Comparison of ENCODE assay signal across 1 cellular context in the genomic region with DNA sequence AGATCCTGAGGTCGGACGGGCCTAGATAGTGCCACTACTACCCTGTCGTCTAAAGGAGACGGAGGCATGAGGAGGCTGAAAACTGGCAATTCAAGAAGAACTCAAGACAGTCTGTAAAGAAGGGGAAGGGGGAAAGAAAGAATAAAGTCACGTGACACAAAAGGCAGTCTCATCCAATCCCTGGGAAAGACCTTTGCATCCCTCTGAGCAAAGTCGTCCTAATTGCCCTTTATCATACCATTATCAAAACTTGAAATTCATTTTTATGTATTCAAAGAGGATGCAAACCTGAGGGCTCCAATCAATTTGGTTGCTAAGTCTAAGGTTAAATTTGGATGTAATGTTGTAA.
TF ChIP-seq lines count a peak whose summit lies in the region.

No MANE protein-coding gene starts in this region.

TF ChIP-seq in K562, 482 proteins besides CTCF, POLR2A, EP300 and RAD21 (continued from another document):
- TF ChIP-seq, protein P1, sequence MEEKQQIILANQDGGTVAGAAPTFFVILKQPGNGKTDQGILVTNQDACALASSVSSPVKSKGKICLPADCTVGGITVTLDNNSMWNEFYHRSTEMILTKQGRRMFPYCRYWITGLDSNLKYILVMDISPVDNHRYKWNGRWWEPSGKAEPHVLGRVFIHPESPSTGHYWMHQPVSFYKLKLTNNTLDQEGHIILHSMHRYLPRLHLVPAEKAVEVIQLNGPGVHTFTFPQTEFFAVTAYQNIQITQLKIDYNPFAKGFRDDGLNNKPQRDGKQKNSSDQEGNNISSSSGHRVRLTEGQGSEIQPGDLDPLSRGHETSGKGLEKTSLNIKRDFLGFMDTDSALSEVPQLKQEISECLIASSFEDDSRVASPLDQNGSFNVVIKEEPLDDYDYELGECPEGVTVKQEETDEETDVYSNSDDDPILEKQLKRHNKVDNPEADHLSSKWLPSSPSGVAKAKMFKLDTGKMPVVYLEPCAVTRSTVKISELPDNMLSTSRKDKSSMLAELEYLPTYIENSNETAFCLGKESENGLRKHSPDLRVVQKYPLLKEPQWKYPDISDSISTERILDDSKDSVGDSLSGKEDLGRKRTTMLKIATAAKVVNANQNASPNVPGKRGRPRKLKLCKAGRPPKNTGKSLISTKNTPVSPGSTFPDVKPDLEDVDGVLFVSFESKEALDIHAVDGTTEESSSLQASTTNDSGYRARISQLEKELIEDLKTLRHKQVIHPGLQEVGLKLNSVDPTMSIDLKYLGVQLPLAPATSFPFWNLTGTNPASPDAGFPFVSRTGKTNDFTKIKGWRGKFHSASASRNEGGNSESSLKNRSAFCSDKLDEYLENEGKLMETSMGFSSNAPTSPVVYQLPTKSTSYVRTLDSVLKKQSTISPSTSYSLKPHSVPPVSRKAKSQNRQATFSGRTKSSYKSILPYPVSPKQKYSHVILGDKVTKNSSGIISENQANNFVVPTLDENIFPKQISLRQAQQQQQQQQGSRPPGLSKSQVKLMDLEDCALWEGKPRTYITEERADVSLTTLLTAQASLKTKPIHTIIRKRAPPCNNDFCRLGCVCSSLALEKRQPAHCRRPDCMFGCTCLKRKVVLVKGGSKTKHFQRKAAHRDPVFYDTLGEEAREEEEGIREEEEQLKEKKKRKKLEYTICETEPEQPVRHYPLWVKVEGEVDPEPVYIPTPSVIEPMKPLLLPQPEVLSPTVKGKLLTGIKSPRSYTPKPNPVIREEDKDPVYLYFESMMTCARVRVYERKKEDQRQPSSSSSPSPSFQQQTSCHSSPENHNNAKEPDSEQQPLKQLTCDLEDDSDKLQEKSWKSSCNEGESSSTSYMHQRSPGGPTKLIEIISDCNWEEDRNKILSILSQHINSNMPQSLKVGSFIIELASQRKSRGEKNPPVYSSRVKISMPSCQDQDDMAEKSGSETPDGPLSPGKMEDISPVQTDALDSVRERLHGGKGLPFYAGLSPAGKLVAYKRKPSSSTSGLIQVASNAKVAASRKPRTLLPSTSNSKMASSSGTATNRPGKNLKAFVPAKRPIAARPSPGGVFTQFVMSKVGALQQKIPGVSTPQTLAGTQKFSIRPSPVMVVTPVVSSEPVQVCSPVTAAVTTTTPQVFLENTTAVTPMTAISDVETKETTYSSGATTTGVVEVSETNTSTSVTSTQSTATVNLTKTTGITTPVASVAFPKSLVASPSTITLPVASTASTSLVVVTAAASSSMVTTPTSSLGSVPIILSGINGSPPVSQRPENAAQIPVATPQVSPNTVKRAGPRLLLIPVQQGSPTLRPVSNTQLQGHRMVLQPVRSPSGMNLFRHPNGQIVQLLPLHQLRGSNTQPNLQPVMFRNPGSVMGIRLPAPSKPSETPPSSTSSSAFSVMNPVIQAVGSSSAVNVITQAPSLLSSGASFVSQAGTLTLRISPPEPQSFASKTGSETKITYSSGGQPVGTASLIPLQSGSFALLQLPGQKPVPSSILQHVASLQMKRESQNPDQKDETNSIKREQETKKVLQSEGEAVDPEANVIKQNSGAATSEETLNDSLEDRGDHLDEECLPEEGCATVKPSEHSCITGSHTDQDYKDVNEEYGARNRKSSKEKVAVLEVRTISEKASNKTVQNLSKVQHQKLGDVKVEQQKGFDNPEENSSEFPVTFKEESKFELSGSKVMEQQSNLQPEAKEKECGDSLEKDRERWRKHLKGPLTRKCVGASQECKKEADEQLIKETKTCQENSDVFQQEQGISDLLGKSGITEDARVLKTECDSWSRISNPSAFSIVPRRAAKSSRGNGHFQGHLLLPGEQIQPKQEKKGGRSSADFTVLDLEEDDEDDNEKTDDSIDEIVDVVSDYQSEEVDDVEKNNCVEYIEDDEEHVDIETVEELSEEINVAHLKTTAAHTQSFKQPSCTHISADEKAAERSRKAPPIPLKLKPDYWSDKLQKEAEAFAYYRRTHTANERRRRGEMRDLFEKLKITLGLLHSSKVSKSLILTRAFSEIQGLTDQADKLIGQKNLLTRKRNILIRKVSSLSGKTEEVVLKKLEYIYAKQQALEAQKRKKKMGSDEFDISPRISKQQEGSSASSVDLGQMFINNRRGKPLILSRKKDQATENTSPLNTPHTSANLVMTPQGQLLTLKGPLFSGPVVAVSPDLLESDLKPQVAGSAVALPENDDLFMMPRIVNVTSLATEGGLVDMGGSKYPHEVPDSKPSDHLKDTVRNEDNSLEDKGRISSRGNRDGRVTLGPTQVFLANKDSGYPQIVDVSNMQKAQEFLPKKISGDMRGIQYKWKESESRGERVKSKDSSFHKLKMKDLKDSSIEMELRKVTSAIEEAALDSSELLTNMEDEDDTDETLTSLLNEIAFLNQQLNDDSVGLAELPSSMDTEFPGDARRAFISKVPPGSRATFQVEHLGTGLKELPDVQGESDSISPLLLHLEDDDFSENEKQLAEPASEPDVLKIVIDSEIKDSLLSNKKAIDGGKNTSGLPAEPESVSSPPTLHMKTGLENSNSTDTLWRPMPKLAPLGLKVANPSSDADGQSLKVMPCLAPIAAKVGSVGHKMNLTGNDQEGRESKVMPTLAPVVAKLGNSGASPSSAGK (IDR thresholded peaks at IDR 0.05), result 0 out of 2 replicates have a peak, but pooled peaks have one; percentile 0
- no peak for TF ChIP-seq ZC3H4 (CRISPR knock-in tag; IDR thresholded peaks at IDR 0.05; ENCODE audit: borderline replicate concordance)
- TF ChIP-seq ZFX (CRISPR knock-in tag; IDR thresholded peaks at IDR 0.05), result 0 out of 2 replicates have a peak, but pooled peaks have one; percentile 1
- TF ChIP-seq MCM7 (IDR thresholded peaks at IDR 0.05), result no peak
